Comparison of ENCODE assay signal across 14 cellular contexts in the genomic region with DNA sequence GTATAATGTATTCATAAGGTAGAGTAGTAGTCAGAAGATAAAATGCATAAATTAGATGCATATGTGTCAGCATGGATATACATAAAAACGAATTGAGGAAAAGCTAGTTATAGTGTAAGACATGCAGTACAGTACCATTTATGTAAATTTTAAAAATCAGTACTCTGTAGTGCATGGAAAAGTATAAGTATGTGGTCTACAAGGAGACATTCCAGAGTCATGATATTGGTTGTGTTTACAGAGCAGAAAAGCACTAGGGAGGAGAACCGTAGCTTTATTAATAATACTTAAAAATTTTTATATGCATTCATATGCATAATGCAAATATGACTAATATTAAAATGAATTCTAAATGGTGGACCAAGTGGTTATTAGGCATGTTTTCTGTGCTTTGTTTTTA.
DNase-seq lines count a peak whose midpoint lies in the region; ATAC-seq and TF ChIP-seq lines count a peak whose summit lies in the region.
"Had no signal": no experiment of that assay in that cellular context is flagged by ENCODE, and none has a peak within 500 bp of the region (broad histone marks: within the 10 kb centered on the region; RNA-seq: fewer than 3 reads in every experiment).

No MANE protein-coding gene starts in this region.

- H3K79me2 ChIP-seq in PC-3 (ENCODE audit: low read length): peaks cover 32% of the 10 kb centered on the region

- TF ChIP-seq CTCF in PC-3 (conservative IDR thresholded peaks at IDR 0.05; ENCODE audit: low read depth, low read length) (no peak), neutrophil (IDR thresholded peaks at IDR 0.05) (no peak)

- no peaks in the 10 kb centered on the region for H3K9me2 ChIP-seq in PC-3 (replicated peaks; ENCODE audit: low read length)

- peaks cover 15% of the 10 kb centered on the region; the same call in 1 of the 2 replicates for H4K20me1 ChIP-seq in PC-3 (ENCODE audit: low read length)

- ATAC-seq in PC-3: peak; percentile 92

- peaks cover 2% of the 10 kb centered on the region for H3F3A ChIP-seq in PC-3 (ENCODE audit: low read length, unreplicated experiment)

- H3K4me1 ChIP-seq in PC-3 (ENCODE audit: insufficient read depth, low read length) (peaks cover 24% of the 10 kb centered on the region), neutrophil (ENCODE audit: control insufficient read depth in 1 of 2, insufficient read depth in 1 of 2, low read depth in 1 of 2, low read length in 1 of 2) (peaks cover 13 to 15% of the 10 kb centered on the region in 2 experiments)

- no peaks in the 10 kb centered on the region for H3K27me3 ChIP-seq in PC-3 (ENCODE audit: low read length)
- H3K27me3 ChIP-seq in neutrophil: no peaks in the 10 kb centered on the region
- H3K27me3 ChIP-seq: BLaER1 treated with 17β-estradiol and CSF1 and Interleukin-3, amounts not matched to agents 10 nM and 100 nM had no signal

- no peaks in the 10 kb centered on the region for H3K9me3 ChIP-seq in PC-3 (ENCODE audit: low read length)
- H3K9me3 ChIP-seq in neutrophil: no peaks in the 10 kb centered on the region

- no TSS peak for BruUV-seq in PC-3 (replicated peaks; lab: Mats Ljungman, UMichigan)

- no peak overlapping the region for H3K4me2 ChIP-seq in PC-3 (ENCODE audit: low read length)

- no peak overlapping the region for H3K4me3 ChIP-seq in PC-3 (ENCODE audit: low read length)
- no peak overlapping the region for H3K4me3 ChIP-seq in neutrophil (ENCODE audit: low read depth in 1 of 2, low read length in 1 of 2)
- H3K4me3 ChIP-seq: BLaER1 treated with 17β-estradiol and CSF1 and Interleukin-3, amounts not matched to agents 10 nM and 100 nM had no signal

- POLR2A ChIA-PET in PC-3 (lab: Charles Lee; ENCODE audit: unreplicated experiment): no interaction called here

- CTCF ChIA-PET in PC-3 (lab: Charles Lee): interaction anchor here (0.6 kb wide), 1 partner anchor 38 kb away, joined by 3 read pairs; no protein-coding TSS in a partner anchor

- intact Hi-C loops in PC-3 (cut with micrococcal nuclease): loop anchor here (10.0 kb wide), 2 partner anchors 525 to 635 kb away; no protein-coding TSS in a partner anchor

- H2AFZ ChIP-seq in PC-3 (ENCODE audit: low read length): no peak overlapping the region

- H3K36me3 ChIP-seq in PC-3 (ENCODE audit: low read depth, low read length) (no peaks in the 10 kb centered on the region), neutrophil (no peaks in the 10 kb centered on the region)

- DNase-seq in EL (peak; percentile 25), PC-3 (peak; percentile 42), fibroblast of peridontal ligament (ENCODE audit: extremely low read depth) (peak; percentile 15), Ammon's horn (ENCODE audit: low spot score) (no peak), GF-D8 (lab: John Stamatoyannopoulos, UW) (no peak)
- DNase-seq in activated CD4-positive, alpha-beta T cell treated with anti-CD3 and anti-CD28 coated beads for 48 hours: no peak
- DNase-seq: 8988T; AML-193; CD4-positive, CD25-positive, alpha-beta regulatory T cell; DMS53; GOT3; H9 had no signal

- H3K9ac ChIP-seq in PC-3 (ENCODE audit: low read length): no peak overlapping the region
- H3K9ac ChIP-seq: BLaER1 treated with 17β-estradiol and CSF1 and Interleukin-3, amounts not matched to agents 10 nM and 100 nM had no signal

- H3K27ac ChIP-seq in PC-3 (ENCODE audit: low read length) (no peak overlapping the region), neutrophil (peak overlapping the region; percentile 16)
- H3K27ac ChIP-seq: BLaER1 treated with 17β-estradiol and CSF1 and Interleukin-3, amounts not matched to agents 10 nM and 100 nM had no signal

Comparison
In these comparisons a context has a peak if more than half of its experiments do, and no peak if none do; other contexts are left out.
1. DNase-seq: peak in EL (single experiment), PC-3 (single experiment) and fibroblast of peridontal ligament (single experiment); none in Ammon's horn (single experiment), GF-D8 (single experiment) and activated CD4-positive, alpha-beta T cell treated with anti-CD3 and anti-CD28 coated beads for 48 hours (single experiment).